ENCODE assay signal across 21 cellular contexts in genomic region chr3:95167748-95168147, GRCh38.
DNase-seq lines count a peak whose midpoint lies in the region; ATAC-seq, FAIRE-seq and TF ChIP-seq lines count a peak whose summit lies in the region.
"Had no signal": no experiment of that assay in that cellular context is flagged by ENCODE, and none has a peak within 500 bp of the region (broad histone marks: within the 10 kb centered on the region; RNA-seq: fewer than 3 reads in every experiment).

No MANE protein-coding gene starts in this region.

- H3K9me3 ChIP-seq in HEK293 (ENCODE audit: control insufficient read depth, insufficient read depth, low read depth, low read length) (no peaks in the 10 kb centered on the region), SK-N-SH (no peaks in the 10 kb centered on the region)
- H3K9me3 ChIP-seq: A549; BLaER1 treated with 17β-estradiol and CSF1 and Interleukin-3, amounts not matched to agents 10 nM and 100 nM; Caco-2 had no signal

- no peaks in the 10 kb centered on the region for H3K36me3 Mint-ChIP-seq in stimulated activated memory B cell treated with anti-CD40 and anti-IgM and Interleukin-4, amounts not matched to agents 10 μg/mL and 1 μg/mL and 100 μg/mL, for 72 hours
- H3K36me3 Mint-ChIP-seq: CD8-positive, alpha-beta T cell had no signal

- H3K27ac ChIP-seq in HEK293 (ENCODE audit: extremely low read depth, low read depth, low read length) (no peak overlapping the region), SK-N-SH (ENCODE audit: low read depth in 2 of 2, low read length in 1 of 2) (no peak overlapping the region)
- H3K27ac ChIP-seq: A549; BLaER1 treated with 17β-estradiol and CSF1 and Interleukin-3, amounts not matched to agents 10 nM and 100 nM; C4-2B had no signal

- 59% methylated on average over 4 of the region's 4 CpGs for WGBS in SK-N-SH (ENCODE audit: low lambda C conversion rate)

- no peak overlapping the region for H2AFZ ChIP-seq in SK-N-SH (ENCODE audit: low read depth)

- H3K79me2 ChIP-seq in SK-N-SH (ENCODE audit: insufficient read depth), result no peaks in the 10 kb centered on the region

- no peaks in the 10 kb centered on the region for H3K4me1 Mint-ChIP-seq in stimulated activated memory B cell treated with anti-CD40 and anti-IgM and Interleukin-4, amounts not matched to agents 10 μg/mL and 1 μg/mL and 100 μg/mL, for 72 hours
- H3K4me1 Mint-ChIP-seq: B cell had no signal

- no peak overlapping the region for H3K27ac Mint-ChIP-seq in stimulated activated memory B cell treated with anti-CD40 and anti-IgM and Interleukin-4, amounts not matched to agents 10 μg/mL and 1 μg/mL and 100 μg/mL, for 72 hours
- H3K27ac Mint-ChIP-seq: B cell; CD4-positive, alpha-beta T cell; CD8-positive, alpha-beta T cell had no signal

- H3F3A ChIP-seq in SK-N-SH (replicated peaks; ENCODE audit: insufficient read depth), result no peaks in the 10 kb centered on the region

- POLR2A ChIA-PET in HEK293 (lab: Yijun Ruan, JAX), result no interaction called here
- POLR2A ChIA-PET in SK-N-SH (lab: Yijun Ruan, JAX), result no interaction called here

- H3K4me3 ChIP-seq in HEK293 (ENCODE audit: low read depth, low read length) (no peak overlapping the region), SK-N-SH (ENCODE audit: low read depth in 2 of 2, low read length in 1 of 2) (no peak overlapping the region)
- H3K4me3 ChIP-seq: A549; BLaER1 treated with 17β-estradiol and CSF1 and Interleukin-3, amounts not matched to agents 10 nM and 100 nM had no signal

- no peaks in the 10 kb centered on the region for H3K9me2 ChIP-seq in SK-N-SH

- no peaks in the 10 kb centered on the region for H3K4me1 ChIP-seq in HEK293 (ENCODE audit: control insufficient read depth, insufficient read depth, low read length)
- no peaks in the 10 kb centered on the region for H3K4me1 ChIP-seq in SK-N-SH (ENCODE audit: control insufficient read depth in 1 of 2, insufficient read depth in 2 of 2, low read depth in 1 of 2, low read length in 1 of 2)
- H3K4me1 ChIP-seq: A549; BLaER1 treated with 17β-estradiol and CSF1 and Interleukin-3, amounts not matched to agents 10 nM and 100 nM; Caco-2 had no signal

- H3K27me3 ChIP-seq in SK-N-SH (ENCODE audit: insufficient read depth), result no peaks in the 10 kb centered on the region
- H3K27me3 ChIP-seq: BLaER1 treated with 17β-estradiol and CSF1 and Interleukin-3, amounts not matched to agents 10 nM and 100 nM had no signal

- no peak for ATAC-seq in stimulated activated memory B cell treated with anti-CD40 and anti-IgM and Interleukin-4, amounts not matched to agents 10 μg/mL and 1 μg/mL and 100 μg/mL, for 72 hours
- no peak for ATAC-seq in GM18511 (IDR thresholded peaks at IDR 0.05; ENCODE audit: unreplicated experiment)
- ATAC-seq: A549; CD8-positive, alpha-beta T cell had no signal

- H3K4me2 ChIP-seq in SK-N-SH, result no peak overlapping the region
- H3K4me2 ChIP-seq: A549; BLaER1 treated with 17β-estradiol and CSF1 and Interleukin-3, amounts not matched to agents 10 nM and 100 nM had no signal

- FAIRE-seq in A204.1 (lab: Jason Lieb, UNC) (peak; percentile 30), frontal cortex (lab: Jason Lieb, UNC) (peak; percentile 28)
- FAIRE-seq: A549, D721Med, G401.6, GM12891 had no signal

- H4K20me1 ChIP-seq in SK-N-SH (ENCODE audit: insufficient read depth), result no peaks in the 10 kb centered on the region
- H4K20me1 ChIP-seq: BLaER1 treated with 17β-estradiol and CSF1 and Interleukin-3, amounts not matched to agents 10 nM and 100 nM had no signal

- H3K27me3 Mint-ChIP-seq in stimulated activated memory B cell treated with anti-CD40 and anti-IgM and Interleukin-4, amounts not matched to agents 10 μg/mL and 1 μg/mL and 100 μg/mL, for 72 hours, result no peaks in the 10 kb centered on the region
- H3K27me3 Mint-ChIP-seq: B cell; CD4-positive, alpha-beta T cell had no signal

- TF ChIP-seq CTCF in HEK293 (tag by site-specific recombination; IDR thresholded peaks at IDR 0.05) (no peak), SK-N-SH (IDR thresholded peaks at IDR 0.05) (no peak)

- CTCF ChIA-PET in HEK293 (lab: Yijun Ruan, JAX), result no interaction called here
- CTCF ChIA-PET in SK-N-SH (lab: Yijun Ruan, JAX), result interaction anchor here (1.0 kb wide), 1 partner anchor 12 kb away, joined by 3 read pairs; no protein-coding TSS in a partner anchor

- H3K9ac ChIP-seq in SK-N-SH, result no peak overlapping the region
- H3K9ac ChIP-seq: BLaER1 treated with 17β-estradiol and CSF1 and Interleukin-3, amounts not matched to agents 10 nM and 100 nM had no signal

- H3K4me3 Mint-ChIP-seq in stimulated activated memory B cell treated with anti-CD40 and anti-IgM and Interleukin-4, amounts not matched to agents 10 μg/mL and 1 μg/mL and 100 μg/mL, for 72 hours, result no peak overlapping the region
- H3K4me3 Mint-ChIP-seq: B cell; CD4-positive, alpha-beta T cell; CD8-positive, alpha-beta T cell had no signal

- no peak for TF ChIP-seq RAD21 in SK-N-SH (IDR thresholded peaks at IDR 0.05; ENCODE audit: low read length)

- TF ChIP-seq EP300 in SK-N-SH (IDR thresholded peaks at IDR 0.05; ENCODE audit: borderline replicate concordance in 1 of 2, low read depth in 1 of 2, low read length in 1 of 2), result no peak

- H3K9me3 Mint-ChIP-seq in stimulated activated memory B cell treated with anti-CD40 and anti-IgM and Interleukin-4, amounts not matched to agents 10 μg/mL and 1 μg/mL and 100 μg/mL, for 72 hours, result peaks cover 5% of the 10 kb centered on the region

- DNase-seq in frontal cortex (ENCODE audit: low spot score in 2 of 2), result no peak
- DNase-seq in SK-N-SH, result no peak
- DNase-seq: 8988T; AML-193; Caco-2; Calu3; CD4-positive, alpha-beta T cell; CD8-positive, alpha-beta T cell; DMS79 treated with DMSO at 0.1 percent for 48 hours; GF-D8 had no signal

- H3K36me3 ChIP-seq in HEK293 (ENCODE audit: control insufficient read depth in 2 of 2, insufficient read depth in 1 of 2, low read length in 2 of 2) (no peaks in the 10 kb centered on the region), SK-N-SH (replicated peaks in 1 of 2; ENCODE audit: control insufficient read depth in 1 of 2, insufficient read depth in 2 of 2, low read length in 1 of 2) (no peaks in the 10 kb centered on the region)
- H3K36me3 ChIP-seq: BLaER1 treated with 17β-estradiol and CSF1 and Interleukin-3, amounts not matched to agents 10 nM and 100 nM had no signal

TF ChIP-seq in HEK293, 187 proteins besides CTCF, POLR2A, EP300 and RAD21 (continues in another document):
- TF ChIP-seq ATF2 (tag by site-specific recombination; IDR thresholded peaks at IDR 0.05; ENCODE audit: low read depth) (peak; percentile 71), ZNF677 (tag by site-specific recombination; IDR thresholded peaks at IDR 0.05) (no peak)

TF ChIP-seq in SK-N-SH, 30 proteins besides CTCF, POLR2A, EP300 and RAD21:
- TF ChIP-seq IRF3 (IDR thresholded peaks at IDR 0.05; ENCODE audit: low read depth, low read length), result no peak
- TF ChIP-seq ELF1 (IDR thresholded peaks at IDR 0.05), result no peak
- TF ChIP-seq JUND (IDR thresholded peaks at IDR 0.05), result no peak
- no peak for TF ChIP-seq ZBTB33 (IDR thresholded peaks at IDR 0.05; ENCODE audit: borderline replicate concordance, low read depth)
- no peak for TF ChIP-seq POLR2AphosphoS5 (IDR thresholded peaks at IDR 0.05; ENCODE audit: low read depth, low read length)
- no peak for TF ChIP-seq TCF12 (IDR thresholded peaks at IDR 0.05)
